27 cellular contexts compared by ENCODE assay signal in the genomic region with DNA sequence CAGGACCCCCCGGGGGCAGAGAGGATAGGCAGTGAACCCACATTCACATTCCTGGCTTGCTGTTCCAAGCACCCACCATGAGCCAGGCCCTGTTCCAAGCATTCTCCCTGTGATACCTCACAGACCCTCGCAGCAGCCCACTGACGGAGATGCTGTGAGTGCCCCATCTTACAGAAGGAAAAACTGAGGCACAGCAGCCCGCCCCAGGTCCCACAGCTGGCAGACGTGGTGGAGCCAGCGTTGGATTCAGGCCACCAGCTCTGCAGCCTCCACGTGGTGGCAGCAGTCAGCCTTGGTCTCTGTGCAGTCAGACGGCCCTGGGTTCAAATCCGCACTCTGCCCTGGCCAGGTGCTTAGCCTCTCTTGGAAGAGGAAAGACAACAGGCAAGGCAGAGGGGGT. TPM values are rescaled to one million over a fixed set of nuclear protein-coding genes. Genes with fewer than 3 reads are reported as not detected.
A peak's percentile ranks its signal among the peaks of the same experiment; 100 is the strongest.
DNase-seq lines count a peak whose midpoint lies in the region; ATAC-seq and TF ChIP-seq lines count a peak whose summit lies in the region.
"Had no signal": no experiment of that assay in that cellular context is flagged by ENCODE, and none has a peak within 500 bp of the region (broad histone marks: within the 10 kb centered on the region; RNA-seq: fewer than 3 reads in every experiment).

No MANE protein-coding gene starts in this region.

- H3K27me3 Mint-ChIP-seq in HFFc6 (ENCODE audit: insufficient read depth): no peaks in the 10 kb centered on the region; the same call in 1 of the 2 replicates
- H3K27me3 Mint-ChIP-seq: activated CD8-positive, alpha-beta memory T cell treated with anti-CD3 and anti-CD28 coated beads, Interleukin-2, amount 10 ng/mL, durations not matched to agents 7 days and 5 days; naive thymus-derived CD8-positive, alpha-beta T cell had no signal

- H3K27ac Mint-ChIP-seq in HFFc6: no peak overlapping the region
- H3K27ac Mint-ChIP-seq: activated CD8-positive, alpha-beta memory T cell treated with anti-CD3 and anti-CD28 coated beads, Interleukin-2, amount 10 ng/mL, durations not matched to agents 7 days and 5 days; mesothelial cell of epicardium had no signal

- ATAC-seq in HG02938 (IDR thresholded peaks at IDR 0.05; ENCODE audit: unreplicated experiment) (no peak), left colon (no peak)
- ATAC-seq: activated CD8-positive, alpha-beta memory T cell treated with anti-CD3 and anti-CD28 coated beads, Interleukin-2, amount 10 ng/mL, durations not matched to agents 7 days and 5 days; activated naive CD4-positive, alpha-beta T cell treated with anti-CD3 and anti-CD28 coated beads, Interleukin-2, amount 50 U/mL, for 72 hours; gastroesophageal sphincter; left ventricle myocardium superior; naive thymus-derived CD8-positive, alpha-beta T cell; stimulated activated naive CD8-positive, alpha-beta T cell treated with anti-CD3 and anti-CD28 coated beads, Interleukin-15, Interleukin-2, amounts not matched to agents 100 U/mL and 50 U/mL, for 24 hours had no signal

- H3K4me3 ChIP-seq in H7 (ENCODE audit: insufficient read depth, low read depth, low read length) (no peak overlapping the region), WERI-Rb-1 (ENCODE audit: low read depth, low read length) (no peak overlapping the region)
- H3K4me3 ChIP-seq: gastroesophageal sphincter, GM23248, spleen had no signal

- TF ChIP-seq CTCF in LNCAP (IDR thresholded peaks at IDR 0.05) (peak; percentile 18; the same call in 1 of the 2 replicates), WERI-Rb-1 (IDR thresholded peaks at IDR 0.05; ENCODE audit: low read depth, low read length) (peak; percentile 45; the same call in 1 of the 2 replicates), HFFc6 (IDR thresholded peaks at IDR 0.05) (no peak)

- H3K27me3 ChIP-seq in H7 (ENCODE audit: control insufficient read depth, insufficient read depth, low read length): no peaks in the 10 kb centered on the region
- H3K27me3 ChIP-seq in WERI-Rb-1 (ENCODE audit: insufficient read depth, low read depth, severe bottlenecking): no peaks in the 10 kb centered on the region
- H3K27me3 ChIP-seq: gastroesophageal sphincter, spleen had no signal

- H3K27ac ChIP-seq in WERI-Rb-1: no peak overlapping the region
- H3K27ac ChIP-seq: gastroesophageal sphincter, GM23248, HL-60, spleen, VCaP had no signal

- intact Hi-C loops in left colon (cut with DNase I, micrococcal nuclease): no loop called here

- no peak overlapping the region for H3K4me3 Mint-ChIP-seq in HFFc6
- H3K4me3 Mint-ChIP-seq: activated CD8-positive, alpha-beta memory T cell treated with anti-CD3 and anti-CD28 coated beads, Interleukin-2, amount 10 ng/mL, durations not matched to agents 7 days and 5 days; activated T-helper 1 cell treated with anti-CD3 and anti-CD28 coated beads, Interleukin-12 subunit alpha, Interleukin-12 subunit beta, Interleukin-2, Interleukin-4 antibody, amounts not matched to agents 30 ng/mL and 10 ng/mL and 1 ng/mL, durations not matched to agents 14 hours and 24 hours and 36 hours; CD14-positive monocyte; mesothelial cell of epicardium; naive thymus-derived CD8-positive, alpha-beta T cell had no signal

- peaks cover 8% of the 10 kb centered on the region; the same call in 1 of the 2 replicates for H3K4me1 Mint-ChIP-seq in HFFc6 (ENCODE audit: low read depth)
- H3K4me1 Mint-ChIP-seq: activated CD8-positive, alpha-beta memory T cell treated with anti-CD3 and anti-CD28 coated beads, Interleukin-2, amount 10 ng/mL, durations not matched to agents 7 days and 5 days; CD14-positive monocyte; mesothelial cell of epicardium had no signal

- no peaks in the 10 kb centered on the region for H3K36me3 ChIP-seq in H7 (replicated peaks; ENCODE audit: control insufficient read depth, insufficient read depth, low read length)
- H3K36me3 ChIP-seq in WERI-Rb-1: no peaks in the 10 kb centered on the region

- peak; percentile 67 for DNase-seq in 8988T
- peak; percentile 56 for DNase-seq in H7
- DNase-seq in WERI-Rb-1: no peak
- no peak for DNase-seq in HFFc6
- DNase-seq in activated effector memory CD4-positive, alpha-beta T cell treated with Interleukin-2 at 50 U/mL for 16 hours: no peak
- no peak for DNase-seq in left colon
- DNase-seq: activated CD4-positive, alpha-beta T cell treated with anti-CD3 and anti-CD28 coated beads, Interleukin-2, amount 50 U/mL, for 1 hour; activated CD8-positive, alpha-beta memory T cell treated with anti-CD3 and anti-CD28 coated beads, Interleukin-2, amount 10 ng/mL, durations not matched to agents 7 days and 5 days; aorta; caudate nucleus; GM23248; left ventricle myocardium superior; MM.1S; naive thymus-derived CD8-positive, alpha-beta T cell; NCI-H1694 treated with DMSO at 0.1 percent for 48 hours; spleen; stimulated activated CD4-positive, alpha-beta T cell treated with anti-CD3 and anti-CD28 coated beads, Interleukin-4, amount 100 ng/mL, for 1 hour; stimulated activated naive CD8-positive, alpha-beta T cell treated with anti-CD3 and anti-CD28 coated beads, Interleukin-15, Interleukin-2, amounts not matched to agents 100 U/mL and 50 U/mL, for 24 hours had no signal

- no peaks in the 10 kb centered on the region for H3K9me3 Mint-ChIP-seq in HFFc6
- H3K9me3 Mint-ChIP-seq: activated naive CD4-positive, alpha-beta T cell treated with anti-CD3 and anti-CD28 coated beads, Interleukin-2, amount 50 U/mL, for 72 hours; activated T-helper 1 cell treated with anti-CD3 and anti-CD28 coated beads, Interleukin-12 subunit alpha, Interleukin-12 subunit beta, Interleukin-2, Interleukin-4 antibody, amounts not matched to agents 30 ng/mL and 10 ng/mL and 1 ng/mL, durations not matched to agents 14 hours and 24 hours and 36 hours; CD14-positive monocyte; mesothelial cell of epicardium; naive thymus-derived CD8-positive, alpha-beta T cell had no signal

- no peaks in the 10 kb centered on the region for H3K9me3 ChIP-seq in WERI-Rb-1 (ENCODE audit: severe bottlenecking)
- H3K9me3 ChIP-seq: gastroesophageal sphincter, spleen had no signal

- peaks cover 7% of the 10 kb centered on the region; the same call in 1 of the 2 replicates for H3K36me3 Mint-ChIP-seq in HFFc6 (ENCODE audit: low read depth)

RNA-seq across cellular contexts. Expression of gene MAN2B2, which starts 16.8 kb away (rescaled TPM):
- total RNA-seq in H7 (2014; rRNA removed; shearing (Covaris generic)): 3.4 and 4.4 TPM in 2 replicates
- 10 to 100 TPM; 35.8 to 44.5 (median 40.5) TPM for total RNA-seq in HFFc6 (2021; fragmentation: NEBNext Ultra II Directional; extraction: Animal tissue kit (Norgen Biotek cat#: 25700))
- total RNA-seq in left colon: 10 to 100 TPM; 33.5 to 40.3 TPM

RNA-seq across cellular contexts. Expression of gene MRFAP1, which starts 48.7 kb away (rescaled TPM):
- 82.2 and 83.2 TPM in 2 replicates for total RNA-seq in H7 (2014; rRNA removed; shearing (Covaris generic))
- 100 to 1,000 TPM; 332 to 418 (median 364) TPM for total RNA-seq in HFFc6 (2021; fragmentation: NEBNext Ultra II Directional; extraction: Animal tissue kit (Norgen Biotek cat#: 25700))
- total RNA-seq in left colon: 100 to 1,000 TPM; 168 to 169 TPM

Comparison
In these comparisons a context has a peak if more than half of its experiments do, and no peak if none do; other contexts are left out.
1. DNase-seq: peak in 8988T (single experiment) and H7 (single experiment); none in WERI-Rb-1 (single experiment), HFFc6 (single experiment), activated effector memory CD4-positive, alpha-beta T cell treated with Interleukin-2 at 50 U/mL for 16 hours (single experiment) and left colon (0 of 2).